Comparison of ENCODE assay signal across 9 cellular contexts in the genomic region with DNA sequence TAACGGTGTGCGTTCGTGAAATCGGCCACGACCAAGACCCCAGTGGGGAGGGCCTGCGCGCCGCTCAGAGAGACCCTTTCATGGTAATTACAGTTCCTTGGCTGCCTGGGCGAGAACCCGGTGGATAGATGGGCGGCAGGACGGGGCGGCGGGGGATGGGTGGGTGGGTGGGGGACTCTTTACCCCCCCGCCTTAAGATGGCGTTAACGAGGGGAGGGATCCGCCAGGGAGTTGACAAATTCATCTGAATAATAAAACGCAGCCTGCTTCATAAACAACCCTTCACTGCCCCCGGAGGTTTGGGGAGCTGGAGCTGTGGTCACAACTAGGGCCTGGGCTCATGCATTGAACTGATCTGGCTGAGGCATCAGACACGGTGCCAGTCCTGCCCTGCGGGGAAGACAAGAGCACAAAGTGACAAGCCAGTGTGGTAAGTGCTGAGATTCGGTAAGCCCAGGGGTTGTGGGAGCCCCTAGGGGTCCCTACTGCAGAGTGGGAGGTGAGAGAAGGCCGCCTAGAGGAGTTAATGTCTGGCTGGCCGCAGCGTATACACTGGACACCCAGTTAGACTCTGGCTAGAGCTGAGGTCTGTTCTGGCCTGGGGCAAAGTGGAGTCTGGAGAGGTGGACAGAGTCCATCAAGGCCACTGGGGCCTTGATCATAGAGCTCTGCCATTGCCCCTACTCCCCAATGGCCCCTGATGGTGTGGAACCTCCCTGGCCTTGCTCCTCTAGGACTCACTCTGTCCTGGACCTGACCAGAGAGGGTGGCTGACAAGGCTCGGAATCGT. TPM values are rescaled to one million over a fixed set of nuclear protein-coding genes. Genes with fewer than 3 reads are reported as not detected.
A peak's percentile ranks its signal among the peaks of the same experiment; 100 is the strongest.
DNase-seq lines count a peak whose midpoint lies in the region; ATAC-seq and TF ChIP-seq lines count a peak whose summit lies in the region.
"Had no signal": no experiment of that assay in that cellular context is flagged by ENCODE, and none has a peak within 500 bp of the region (broad histone marks: within the 10 kb centered on the region; RNA-seq: fewer than 3 reads in every experiment).

No MANE protein-coding gene starts in this region.

- H3K4me1 Mint-ChIP-seq in natural killer cell, result peaks cover 12% of the 10 kb centered on the region in 2 donors

- peaks cover 22 to 27% of the 10 kb centered on the region in 2 donors for H3K27me3 Mint-ChIP-seq in natural killer cell (ENCODE audit: low read depth in 2 of 2)

- TF ChIP-seq CTCF in epithelial cell of proximal tubule (conservative IDR thresholded peaks at IDR 0.05; ENCODE audit: low read depth, low read length), result no peak
- TF ChIP-seq CTCF in natural killer cell (IDR thresholded peaks at IDR 0.05), result no peak

- peak overlapping the region; percentile 82 for H3K4me3 ChIP-seq in epithelial cell of proximal tubule (ENCODE audit: low read depth, low read length)

- intact Hi-C loops in natural killer cell (cut with micrococcal nuclease), result no loop called here

- no peak overlapping the region for H3K27ac Mint-ChIP-seq in natural killer cell

- DNase-seq in DMS 273 (lab: John Stamatoyannopoulos, UW; ENCODE audit: unreplicated experiment), result peak; percentile 66
- no peak for DNase-seq in DMS 273 treated with DMSO at 0.1 percent for 48 hours (lab: John Stamatoyannopoulos, UW)
- peak; percentile 38 for DNase-seq in RPMI7951 (ENCODE audit: low read depth)
- DNase-seq in epithelial cell of proximal tubule (ENCODE audit: low read depth), result no peak
- DNase-seq in natural killer cell, result no peak
- no peak for DNase-seq in Ammon's horn (ENCODE audit: low spot score)

- no peak for ATAC-seq in natural killer cell
- no peak for ATAC-seq in GM18870 (IDR thresholded peaks at IDR 0.05; ENCODE audit: unreplicated experiment)
- no peak for ATAC-seq in GM19463 (IDR thresholded peaks at IDR 0.05; ENCODE audit: unreplicated experiment)

- peak overlapping the region; percentile 28 for H3K4me3 Mint-ChIP-seq in natural killer cell

- H3K36me3 Mint-ChIP-seq in natural killer cell, result no peaks in the 10 kb centered on the region

- H3K9me3 Mint-ChIP-seq in natural killer cell, result no peaks in the 10 kb centered on the region

RNA-seq across cellular contexts. Expression of a gene that starts 0.8 kb away (rescaled TPM):
- 23.5 and 29.6 TPM in 2 replicates for total RNA-seq in RPMI7951 (2014; rRNA removed; shearing (Covaris generic))
- total RNA-seq in epithelial cell of proximal tubule (12.7 and 17.2 TPM in 2 replicates), natural killer cell (1 to 10 TPM; 1.2 to 4.9 (median 2.4) TPM)
- total RNA-seq: T-helper 1 cell treated with Interleukin-12 subunit alpha and Interleukin-12 subunit beta and Interleukin-4 antibody, amounts not matched to agents 30 ng/mL and 1 ng/mL, for 36 hours had no signal

RNA-seq across cellular contexts. Expression of a gene that starts 19.5 kb away (rescaled TPM):
- not detected in 2 replicates for total RNA-seq in RPMI7951 (2014; rRNA removed; shearing (Covaris generic))
- total RNA-seq in epithelial cell of proximal tubule (0.43 TPM in 1 of 2 replicates, not detected in the other), natural killer cell (not detected)
- total RNA-seq: T-helper 1 cell treated with Interleukin-12 subunit alpha and Interleukin-12 subunit beta and Interleukin-4 antibody, amounts not matched to agents 30 ng/mL and 1 ng/mL, for 36 hours had no signal

Comparison
In these comparisons a context has a peak if more than half of its experiments do, and no peak if none do; other contexts are left out.
1. DNase-seq: peak in DMS 273 (single experiment) and RPMI7951 (single experiment); none in DMS 273 treated with DMSO at 0.1 percent for 48 hours (single experiment), epithelial cell of proximal tubule (single experiment), natural killer cell (single experiment) and Ammon's horn (single experiment).